In the genomic region with DNA sequence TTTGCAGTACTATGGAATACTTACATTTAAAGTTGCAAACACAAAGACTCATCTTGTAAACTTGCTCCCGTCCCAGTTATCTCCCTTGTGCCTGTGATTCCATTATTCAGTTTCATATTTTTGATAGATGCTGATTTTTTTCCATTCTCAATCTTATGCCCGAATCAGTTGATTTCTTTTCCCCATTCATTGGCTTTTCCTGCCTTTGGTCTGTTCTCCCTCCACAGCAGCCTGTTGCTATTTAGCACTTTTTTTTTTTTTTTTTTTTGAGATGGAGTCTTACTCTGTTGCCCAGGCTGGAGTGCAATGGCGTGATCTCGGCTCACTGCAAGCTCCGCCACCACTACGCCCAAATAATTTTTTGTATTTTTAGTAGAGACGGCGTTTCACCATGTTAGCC, we compare ENCODE assay signal across 29 cellular contexts.
"Had no signal": no experiment of that assay in that cellular context is flagged by ENCODE, and none has a peak within 500 bp of the region (broad histone marks: within the 10 kb centered on the region; RNA-seq: fewer than 3 reads in every experiment).

No MANE protein-coding gene starts in this region.

- H3K4me1 ChIP-seq: pancreas, prostate gland, right atrium auricular region, right lobe of liver, sigmoid colon, stomach, thyroid gland, tibial nerve, upper lobe of left lung, vagina had no signal

- H3K27ac ChIP-seq: neutrophil, pancreas, prostate gland, right atrium auricular region, right lobe of liver, sigmoid colon, stomach, thoracic aorta, thyroid gland, tibial nerve, upper lobe of left lung, vagina had no signal

- H3K4me3 Mint-ChIP-seq: naive thymus-derived CD8-positive, alpha-beta T cell; natural killer cell treated with Interleukin-12 subunit alpha and Interleukin-12 subunit beta and Interleukin-15 and Interleukin-18, amount 100 ng/mL, for 72 hours; nephron progenitor cell; neural crest cell; stimulated activated effector memory CD8-positive, alpha-beta T cell treated with anti-CD3 and anti-CD28 coated beads, Interleukin-12 subunit alpha, Interleukin-12 subunit beta, amount 100 ng/mL, for 72 hours; stimulated activated naive B cell treated with anti-CD40 and anti-IgM and Interleukin-4, amounts not matched to agents 10 μg/mL and 1 μg/mL and 100 μg/mL, for 72 hours; stimulated activated naive CD8-positive, alpha-beta T cell treated with anti-CD3 and anti-CD28 coated beads, Interleukin-15, Interleukin-2, amounts not matched to agents 100 ng/mL and 50 ng/mL, for 24 hours had no signal

- H3K9me3 ChIP-seq: neutrophil, pancreas, prostate gland, right atrium auricular region, right lobe of liver, sigmoid colon, stomach, thoracic aorta, thyroid gland, tibial nerve, upper lobe of left lung, vagina had no signal

- H3K4me3 ChIP-seq: pancreas, prostate gland, right atrium auricular region, right lobe of liver, sigmoid colon, stomach, thoracic aorta, thyroid gland, tibial nerve, upper lobe of left lung, vagina had no signal

- DNase-seq: naive thymus-derived CD8-positive, alpha-beta T cell; nephron progenitor cell; nucleus accumbens; pancreas; retina; right lobe of liver; sigmoid colon; small intestine; stimulated activated CD4-positive, alpha-beta T cell treated with anti-CD3 and anti-CD28 coated beads, Interleukin-15, amount 100 ng/mL, for 24 hours; stimulated activated CD4-positive, alpha-beta T cell treated with anti-CD3 and anti-CD28 coated beads, Interleukin-2, amount 100 ng/mL, for 24 hours; stimulated activated CD4-positive, alpha-beta T cell treated with anti-CD3 and anti-CD28 coated beads, Interleukin-2, amount 100 ng/mL, for 48 hours; stimulated activated CD4-positive, alpha-beta T cell treated with anti-CD3 and anti-CD28 coated beads, Interleukin-4, amount 100 ng/mL, for 24 hours; stimulated activated naive B cell treated with anti-CD40 and anti-IgM and Interleukin-4, amounts not matched to agents 10 μg/mL and 1 μg/mL and 100 μg/mL, for 72 hours; stimulated activated naive CD4-positive, alpha-beta T cell treated with Interleukin-2 at 50 U/mL for 16 hours; stomach; thyroid gland; trophoblast cell; upper lobe of left lung had no signal

- H3K27ac Mint-ChIP-seq: naive thymus-derived CD8-positive, alpha-beta T cell; natural killer cell treated with Interleukin-12 subunit alpha and Interleukin-12 subunit beta and Interleukin-15 and Interleukin-18, amount 100 ng/mL, for 72 hours; nephron progenitor cell; stimulated activated effector memory CD8-positive, alpha-beta T cell treated with anti-CD3 and anti-CD28 coated beads, Interleukin-12 subunit alpha, Interleukin-12 subunit beta, amount 100 ng/mL, for 72 hours; stimulated activated naive B cell treated with anti-CD40 and anti-IgM and Interleukin-4, amounts not matched to agents 10 μg/mL and 1 μg/mL and 100 μg/mL, for 72 hours; stimulated activated naive CD8-positive, alpha-beta T cell treated with anti-CD3 and anti-CD28 coated beads, Interleukin-15, Interleukin-2, amounts not matched to agents 100 ng/mL and 50 ng/mL, for 24 hours had no signal

- FAIRE-seq: pancreas, small intestine, urothelium cell line had no signal

- ATAC-seq: naive thymus-derived CD8-positive, alpha-beta T cell; natural killer cell treated with Interleukin-12 subunit alpha and Interleukin-12 subunit beta and Interleukin-15 and Interleukin-18, amount 100 ng/mL, for 72 hours; pancreas; right lobe of liver; stimulated activated effector memory CD8-positive, alpha-beta T cell treated with anti-CD3 and anti-CD28 coated beads, Interleukin-12 subunit alpha, Interleukin-12 subunit beta, amount 100 ng/mL, for 72 hours; stimulated activated naive B cell treated with anti-CD40 and anti-IgM and Interleukin-4, amounts not matched to agents 10 μg/mL and 1 μg/mL and 100 μg/mL, for 72 hours had no signal

- H3K4me1 Mint-ChIP-seq: naive thymus-derived CD8-positive, alpha-beta T cell; neural crest cell; stimulated activated effector memory CD8-positive, alpha-beta T cell treated with anti-CD3 and anti-CD28 coated beads, Interleukin-12 subunit alpha, Interleukin-12 subunit beta, amount 100 ng/mL, for 72 hours; stimulated activated naive B cell treated with anti-CD40 and anti-IgM and Interleukin-4, amounts not matched to agents 10 μg/mL and 1 μg/mL and 100 μg/mL, for 72 hours had no signal

- H3K27me3 ChIP-seq: neutrophil, pancreas, right atrium auricular region, right lobe of liver, sigmoid colon, stomach, thyroid gland, tibial nerve, upper lobe of left lung, vagina had no signal

- H3K36me3 Mint-ChIP-seq: naive thymus-derived CD8-positive, alpha-beta T cell; natural killer cell treated with Interleukin-12 subunit alpha and Interleukin-12 subunit beta and Interleukin-15 and Interleukin-18, amount 100 ng/mL, for 72 hours; stimulated activated effector memory CD8-positive, alpha-beta T cell treated with anti-CD3 and anti-CD28 coated beads, Interleukin-12 subunit alpha, Interleukin-12 subunit beta, amount 100 ng/mL, for 72 hours; stimulated activated naive B cell treated with anti-CD40 and anti-IgM and Interleukin-4, amounts not matched to agents 10 μg/mL and 1 μg/mL and 100 μg/mL, for 72 hours had no signal

- H3K36me3 ChIP-seq: neutrophil, pancreas, prostate gland, right atrium auricular region, right lobe of liver, sigmoid colon, stomach, thoracic aorta, thyroid gland, tibial nerve, upper lobe of left lung, vagina had no signal

- H3K9me3 Mint-ChIP-seq: natural killer cell treated with Interleukin-12 subunit alpha and Interleukin-12 subunit beta and Interleukin-15 and Interleukin-18, amount 100 ng/mL, for 72 hours; stimulated activated effector memory CD8-positive, alpha-beta T cell treated with anti-CD3 and anti-CD28 coated beads, Interleukin-12 subunit alpha, Interleukin-12 subunit beta, amount 100 ng/mL, for 72 hours; stimulated activated naive B cell treated with anti-CD40 and anti-IgM and Interleukin-4, amounts not matched to agents 10 μg/mL and 1 μg/mL and 100 μg/mL, for 72 hours; stimulated activated naive CD8-positive, alpha-beta T cell treated with anti-CD3 and anti-CD28 coated beads, Interleukin-15, Interleukin-2, amounts not matched to agents 100 ng/mL and 50 ng/mL, for 24 hours had no signal
